19 cellular contexts compared by ENCODE assay signal in genomic region chr1:229759037-229759435, GRCh38.
DNase-seq lines count a peak whose midpoint lies in the region; ATAC-seq, FAIRE-seq and TF ChIP-seq lines count a peak whose summit lies in the region.
"Had no signal": no experiment of that assay in that cellular context is flagged by ENCODE, and none has a peak within 500 bp of the region (broad histone marks: within the 10 kb centered on the region; RNA-seq: fewer than 3 reads in every experiment).

No MANE protein-coding gene starts in this region.

- no peak overlapping the region for H3K56ac ChIP-seq in IMR-90 (ENCODE audit: extremely low read depth, insufficient read depth, low read length)

- H3K4ac ChIP-seq in IMR-90 (ENCODE audit: low read depth, low read length) = no peak overlapping the region
- peak overlapping the region; percentile 35 for H3K4ac ChIP-seq in trophoblast cell (ENCODE audit: low read depth, low read length)

- H3K4me3 Mint-ChIP-seq in nephron progenitor cell = no peak overlapping the region

- no peak overlapping the region for H2BK20ac ChIP-seq in IMR-90 (ENCODE audit: low read depth, low read length)

- DNase-seq in Daoy (ENCODE audit: low read depth) (peak; percentile 78), IMR-90 (peak; percentile 45), K562 (ENCODE audit: extremely low read depth in 1 of 4, low spot score in 3 of 4) (no peak), trophoblast cell (peak in 1 of 2 donors; percentile 30), Peyer's patch (no peak), nephron progenitor cell (no peak)
- no peak for DNase-seq in activated effector memory CD4-positive, alpha-beta T cell treated with anti-CD3 and anti-CD28 coated beads, Interleukin-2, amount 50 U/mL, for 16 hours
- no peak for DNase-seq in stimulated activated CD4-positive, alpha-beta T cell treated with anti-CD3 and anti-CD28 coated beads, Interleukin-4, amount 100 ng/mL, for 24 hours
- DNase-seq: activated CD4-positive, alpha-beta T cell treated with anti-CD3 and anti-CD28 coated beads for 4 hours; activated effector memory CD4-positive, alpha-beta T cell treated with Interleukin-2 at 50 U/mL for 16 hours; foreskin melanocyte; left colon; MM.1S; NCI-H345; nucleus accumbens; RPMI8226; stimulated activated naive CD8-positive, alpha-beta T cell treated with anti-CD3 and anti-CD28 coated beads, Interleukin-15, Interleukin-2, amounts not matched to agents 100 U/mL and 50 U/mL, for 24 hours had no signal

- FAIRE-seq in K562 (lab: Jason Lieb, UNC) = no peak
- FAIRE-seq: endometrium had no signal

- H4K91ac ChIP-seq in IMR-90 (ENCODE audit: insufficient read depth, low read depth, low read length) = no peak overlapping the region
- H4K91ac ChIP-seq in trophoblast cell (ENCODE audit: low read depth, low read length) = peak overlapping the region; percentile 96

- H3K9ac ChIP-seq in IMR-90 (ENCODE audit: low read depth, low read length) (no peak overlapping the region), K562 (ENCODE audit: insufficient read depth in 1 of 2, low read depth in 2 of 2, low read length in 2 of 2) (no peak overlapping the region), trophoblast cell (ENCODE audit: low read length) (no peak overlapping the region)
- H3K9ac ChIP-seq: BLaER1 had no signal

- H4K5ac ChIP-seq in IMR-90 (ENCODE audit: low read depth, low read length) = no peak overlapping the region

- H3K79me1 ChIP-seq in IMR-90 (ENCODE audit: low read depth in 1 of 2, low read length in 2 of 2) = no peaks in the 10 kb centered on the region
- H3K79me1 ChIP-seq in trophoblast cell (ENCODE audit: low read length) = peaks cover 33% of the 10 kb centered on the region

- TF ChIP-seq CTCF in IMR-90 (conservative IDR thresholded peaks at IDR 0.05; ENCODE audit: low read depth, low read length) (no peak), K562 (IDR thresholded peaks at IDR 0.05 in 2 of 3, conservative IDR thresholded peaks at IDR 0.05 in 1 of 3; ENCODE audit: insufficient read depth in 2 of 3, low read depth in 1 of 3, low read length in 3 of 3) (no peak), Peyer's patch (IDR thresholded peaks at IDR 0.05) (no peak), nephron progenitor cell (IDR thresholded peaks at IDR 0.05) (no peak)

- no peak overlapping the region for H2AK9ac ChIP-seq in IMR-90 (replicated peaks; ENCODE audit: low read depth, low read length, poor library complexity)

- H3K36me3 ChIP-seq in IMR-90 (ENCODE audit: control insufficient read depth, insufficient read depth, low read length) = no peaks in the 10 kb centered on the region
- H3K36me3 ChIP-seq in K562 (ENCODE audit: control insufficient read depth, insufficient read depth, low read length) = no peaks in the 10 kb centered on the region
- H3K36me3 ChIP-seq in trophoblast cell (ENCODE audit: control insufficient read depth in 1 of 2, insufficient read depth in 2 of 2, low read length in 2 of 2) = no peaks in the 10 kb centered on the region
- no peaks in the 10 kb centered on the region for H3K36me3 ChIP-seq in Peyer's patch
- H3K36me3 ChIP-seq: BLaER1 had no signal

- H3K27me3 Mint-ChIP-seq in nephron progenitor cell (ENCODE audit: low read depth, poor library complexity) = peaks cover 18% of the 10 kb centered on the region

- H2BK15ac ChIP-seq in IMR-90 (ENCODE audit: low read depth, low read length) = no peak overlapping the region

- BruUV-seq in IMR-90 (replicated peaks; lab: Mats Ljungman, UMichigan) = no TSS peak
- BruUV-seq in K562 (replicated peaks; lab: Mats Ljungman, UMichigan) = no TSS peak

- ATAC-seq in IMR-90 (ENCODE audit: low read depth) = no peak; the same call in 1 of the 2 replicates
- no peak for ATAC-seq in K562
- ATAC-seq: left colon had no signal

- no peak for TF ChIP-seq EP300 in K562 (IDR thresholded peaks at IDR 0.05; ENCODE audit: low read length)

- no peaks in the 10 kb centered on the region for H3K4me1 Mint-ChIP-seq in nephron progenitor cell

- no peaks in the 10 kb centered on the region; the same call in 1 of the 2 replicates for H3K27me3 ChIP-seq in IMR-90 (ENCODE audit: control insufficient read depth, insufficient read depth, low read length)
- peaks cover 0 to 30% of the 10 kb centered on the region in 2 experiments; a peak in 2 of 5 replicates for H3K27me3 ChIP-seq in K562 (ENCODE audit: control insufficient read depth in 2 of 2, insufficient read depth in 2 of 2, low read length in 2 of 2)
- no peaks in the 10 kb centered on the region for H3K27me3 ChIP-seq in trophoblast cell (ENCODE audit: insufficient read depth, low read length)
- no peaks in the 10 kb centered on the region for H3K27me3 ChIP-seq in Peyer's patch
- H3K27me3 ChIP-seq: BLaER1 had no signal

- H3K9me1 ChIP-seq in IMR-90 (ENCODE audit: insufficient read depth, low read length) (no peaks in the 10 kb centered on the region), K562 (ENCODE audit: control insufficient read depth, insufficient read depth, low read length) (no peaks in the 10 kb centered on the region)

- H4K20me1 ChIP-seq in IMR-90 (ENCODE audit: insufficient read depth, low read length) = no peaks in the 10 kb centered on the region
- H4K20me1 ChIP-seq in K562 (replicated peaks; ENCODE audit: control insufficient read depth, insufficient read depth, low read length) = no peaks in the 10 kb centered on the region
- H4K20me1 ChIP-seq: BLaER1 had no signal

- POLR2A ChIA-PET in IMR-90 (lab: Charles Lee; ENCODE audit: unreplicated experiment) = no interaction called here
- POLR2A ChIA-PET in K562 (lab: Yijun Ruan, JAX) = no interaction called here

- no peak overlapping the region for H4K12ac ChIP-seq in trophoblast cell (ENCODE audit: low read depth, low read length)

- no peak overlapping the region for H3K4me2 ChIP-seq in IMR-90 (ENCODE audit: low read depth, low read length)
- no peak overlapping the region for H3K4me2 ChIP-seq in K562 (ENCODE audit: insufficient read depth, low read length)
- no peak overlapping the region for H3K4me2 ChIP-seq in trophoblast cell (ENCODE audit: low read length)
- H3K4me2 ChIP-seq: BLaER1 had no signal

- no peaks in the 10 kb centered on the region for H3K9me3 Mint-ChIP-seq in nephron progenitor cell

- H2BK12ac ChIP-seq in trophoblast cell (ENCODE audit: low read length) = peak overlapping the region; percentile 88

- H3K4me1 ChIP-seq in IMR-90 (ENCODE audit: control insufficient read depth, insufficient read depth, low read length) = no peaks in the 10 kb centered on the region
- H3K4me1 ChIP-seq in K562 (replicated peaks in 1 of 2; ENCODE audit: control insufficient read depth in 2 of 2, insufficient read depth in 2 of 2, low read length in 2 of 2) = peaks cover 7 to 9% of the 10 kb centered on the region in 2 experiments; a peak in 4 of 5 replicates
- peaks cover 22 to 27% of the 10 kb centered on the region in 2 experiments for H3K4me1 ChIP-seq in trophoblast cell (ENCODE audit: control insufficient read depth in 1 of 2, insufficient read depth in 2 of 2, low read length in 2 of 2)
- H3K4me1 ChIP-seq in Peyer's patch = no peaks in the 10 kb centered on the region

- H3K27ac ChIP-seq in IMR-90 (ENCODE audit: insufficient read depth, low read length) (no peak overlapping the region), K562 (ENCODE audit: extremely low read depth, low read depth, low read length) (no peak overlapping the region), trophoblast cell (ENCODE audit: low read depth, low read length) (peak overlapping the region; percentile 89), Peyer's patch (no peak overlapping the region)
- H3K27ac ChIP-seq: BLaER1 had no signal

- H3K4me3 ChIP-seq in IMR-90 (ENCODE audit: insufficient read depth, low read depth, low read length) = no peak overlapping the region
- no peak overlapping the region for H3K4me3 ChIP-seq in K562
- H3K4me3 ChIP-seq in trophoblast cell (ENCODE audit: low read depth, low read length) = no peak overlapping the region
- no peak overlapping the region for H3K4me3 ChIP-seq in Peyer's patch
- H3K4me3 ChIP-seq: BLaER1 had no signal

- H2AFZ ChIP-seq in IMR-90 (replicated peaks; ENCODE audit: low read length, poor library complexity) = no peak overlapping the region
- no peak overlapping the region for H2AFZ ChIP-seq in K562 (ENCODE audit: low read depth, low read length)
- H2AFZ ChIP-seq in trophoblast cell (ENCODE audit: insufficient read depth, low read length, poor library complexity) = no peak overlapping the region

- H3K18ac ChIP-seq in IMR-90 (ENCODE audit: low read depth, low read length) (no peak overlapping the region), trophoblast cell (ENCODE audit: low read length) (peak overlapping the region; percentile 83)

- H3K14ac ChIP-seq in IMR-90 (replicated peaks; ENCODE audit: low read depth, low read length) = no peak overlapping the region
- peak overlapping the region; percentile 91 for H3K14ac ChIP-seq in trophoblast cell (ENCODE audit: low read length)

- H2BK5ac ChIP-seq in IMR-90 (ENCODE audit: low read depth, low read length, poor library complexity, severe bottlenecking) = no peak overlapping the region
- H2BK5ac ChIP-seq in trophoblast cell (ENCODE audit: low read depth, low read length, poor library complexity) = peak overlapping the region; percentile 90

- no peak overlapping the region for H3K23ac ChIP-seq in IMR-90 (ENCODE audit: low read depth, low read length)
- H3K23ac ChIP-seq in trophoblast cell (ENCODE audit: low read length) = no peak overlapping the region

- no peak overlapping the region for H3K27ac Mint-ChIP-seq in nephron progenitor cell

- in situ Hi-C loops in IMR-90 (cut with MboI; ENCODE audit: low sequenced_read_pairs) (no loop called here), K562 (cut with MboI) (no loop called here)

- H3K79me2 ChIP-seq in K562 (ENCODE audit: control insufficient read depth, insufficient read depth, low read length) (no peaks in the 10 kb centered on the region), trophoblast cell (ENCODE audit: control insufficient read depth, insufficient read depth, low read length, poor library complexity) (peaks cover 6% of the 10 kb centered on the region)

- TF ChIP-seq POLR2A in IMR-90 (IDR thresholded peaks at IDR 0.05; ENCODE audit: low read depth, low read length) (no peak), K562 (conservative IDR thresholded peaks at IDR 0.05) (no peak), Peyer's patch (IDR thresholded peaks at IDR 0.05) (no peak)

- H2BK120ac ChIP-seq in IMR-90 (ENCODE audit: low read depth, low read length) = no peak overlapping the region
- H2BK120ac ChIP-seq in trophoblast cell (ENCODE audit: insufficient read depth, low read length, poor library complexity) = peak overlapping the region; percentile 92

- WGBS in IMR-90 (ENCODE audit: extremely low coverage in 2 of 2, insufficient read length in 1 of 2), 2 experiments = 25% methylated on average over 4 of the region's 5 CpGs; no CpG with 5 or more reads in 1 of the 2 experiments
- WGBS in K562 (ENCODE audit: insufficient coverage, low coverage, missing lambda C conversion rate) = 3% methylated on average over 5 of the region's 5 CpGs
- WGBS in trophoblast cell (ENCODE audit: extremely low coverage, insufficient coverage, insufficient read length) = no CpG with 5 or more reads among the region's 5 CpGs

- CTCF ChIA-PET in IMR-90 (lab: Yijun Ruan, JAX) = no interaction called here
- CTCF ChIA-PET in K562 (lab: Yijun Ruan, JAX; ENCODE audit: low intra/inter-chr PET ratio) = no interaction called here

- H4K8ac ChIP-seq in IMR-90 (ENCODE audit: low read depth in 2 of 2, low read length in 2 of 2) (no peak overlapping the region), trophoblast cell (ENCODE audit: low read depth, low read length) (peak overlapping the region; percentile 75)

- no peak overlapping the region for H2AK5ac ChIP-seq in IMR-90 (ENCODE audit: low read depth, low read length)
- H2AK5ac ChIP-seq in trophoblast cell (ENCODE audit: low read length) = peak overlapping the region; percentile 95

- dilution Hi-C loops in IMR-90 (cut with HindIII; ENCODE audit: low sequenced_read_pairs, unreplicated experiment) = no loop called here

- TF ChIP-seq RAD21 in IMR-90 (IDR thresholded peaks at IDR 0.05; ENCODE audit: low read length) (no peak), K562 (CRISPR knock-in tag; conservative IDR thresholded peaks at IDR 0.05 in 1 of 2, IDR thresholded peaks at IDR 0.05 in 1 of 2) (no peak)

- no peaks in the 10 kb centered on the region for H3K36me3 Mint-ChIP-seq in nephron progenitor cell (ENCODE audit: low read depth)

- H3K9me3 ChIP-seq in IMR-90 (ENCODE audit: control insufficient read depth, insufficient read depth, low read length) (peaks cover 2% of the 10 kb centered on the region; the same call in 1 of the 2 replicates), K562 (replicated peaks; ENCODE audit: control insufficient read depth, insufficient read depth, low read depth, low read length) (no peaks in the 10 kb centered on the region), trophoblast cell (ENCODE audit: insufficient read depth, low read depth, low read length) (no peaks in the 10 kb centered on the region), Peyer's patch (peaks cover 0 to 8% (median 0%) of the 10 kb centered on the region in 4 donors)

- intact Hi-C loops in IMR-90 (cut with micrococcal nuclease) (no loop called here), K562 (cut with micrococcal nuclease) (no loop called here)

Comparison
In these comparisons a context has a peak if more than half of its experiments do, and no peak if none do; other contexts are left out.
1. DNase-seq: peak in Daoy (single experiment) and IMR-90 (single experiment); none in K562 (0 of 4), activated effector memory CD4-positive, alpha-beta T cell treated with anti-CD3 and anti-CD28 coated beads, Interleukin-2, amount 50 U/mL, for 16 hours (single experiment), Peyer's patch (0 of 3), stimulated activated CD4-positive, alpha-beta T cell treated with anti-CD3 and anti-CD28 coated beads, Interleukin-4, amount 100 ng/mL, for 24 hours (single experiment) and nephron progenitor cell (single experiment).